Comparison of ENCODE assay signal across 24 cellular contexts in the genomic region with DNA sequence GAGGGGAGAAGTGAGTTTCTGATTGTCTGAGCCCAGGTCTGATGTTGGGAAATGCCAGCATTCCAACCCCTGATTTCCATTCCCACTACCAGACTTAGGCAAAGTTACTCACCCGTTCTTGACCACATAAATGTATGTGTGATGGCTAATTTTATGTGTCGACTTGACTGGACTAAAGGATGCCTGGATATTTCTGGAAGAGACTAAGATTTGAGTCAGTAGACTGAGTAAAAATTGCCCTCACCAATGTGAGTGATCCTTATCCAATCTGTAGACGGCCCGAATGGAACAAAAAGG.
DNase-seq lines count a peak whose midpoint lies in the region; ATAC-seq, FAIRE-seq and TF ChIP-seq lines count a peak whose summit lies in the region.
"Had no signal": no experiment of that assay in that cellular context is flagged by ENCODE, and none has a peak within 500 bp of the region (broad histone marks: within the 10 kb centered on the region; RNA-seq: fewer than 3 reads in every experiment).

No MANE protein-coding gene starts in this region.

- intact Hi-C loops in posterior cingulate gyrus (cut with DNase I): no loop called here

- H3K36me3 Mint-ChIP-seq in neural progenitor cell: no peaks in the 10 kb centered on the region
- H3K36me3 Mint-ChIP-seq: memory B cell had no signal

- H3K9me3 Mint-ChIP-seq in neural progenitor cell: no peaks in the 10 kb centered on the region
- H3K9me3 Mint-ChIP-seq: memory B cell had no signal

- no peak for ATAC-seq in GM19455 (IDR thresholded peaks at IDR 0.05; ENCODE audit: unreplicated experiment)
- ATAC-seq: A549, HCT116, right cardiac atrium had no signal

- peaks cover 75% of the 10 kb centered on the region for H3K4me1 Mint-ChIP-seq in neural progenitor cell

- TF ChIP-seq CTCF in AG10803 (conservative IDR thresholded peaks at IDR 0.05; ENCODE audit: low read length) (no peak), choroid plexus epithelial cell (conservative IDR thresholded peaks at IDR 0.05; ENCODE audit: low read depth, low read length) (no peak), neural progenitor cell (IDR thresholded peaks at IDR 0.05) (no peak), GM10266 (IDR thresholded peaks at IDR 0.05; ENCODE audit: control insufficient read depth, insufficient read depth, low read depth, missing control alignments) (no peak)

- peaks cover 59% of the 10 kb centered on the region for H3K4me1 ChIP-seq in neural progenitor cell
- H3K4me1 ChIP-seq: A549 had no signal

- no peaks in the 10 kb centered on the region for H4K20me1 ChIP-seq in neural progenitor cell (ENCODE audit: low read depth)
- H4K20me1 ChIP-seq: BLaER1 treated with 17β-estradiol and CSF1 and Interleukin-3, amounts not matched to agents 10 nM and 100 nM had no signal

- H3K9me3 ChIP-seq in neural progenitor cell (ENCODE audit: low read depth): no peaks in the 10 kb centered on the region
- H3K9me3 ChIP-seq: A549; BLaER1 treated with 17β-estradiol and CSF1 and Interleukin-3, amounts not matched to agents 10 nM and 100 nM; ovary had no signal

- no peak for FAIRE-seq in GM12891 (lab: Jason Lieb, UNC)
- FAIRE-seq: A549 had no signal

- DNase-seq in AG10803 (ENCODE audit: low read depth): peak; percentile 49
- peak; percentile 37 for DNase-seq in HT1080 (ENCODE audit: low read depth)
- peak; percentile 32 for DNase-seq in choroid plexus epithelial cell (ENCODE audit: low read depth)
- DNase-seq in neural progenitor cell (ENCODE audit: low spot score): no peak
- no peak for DNase-seq in posterior cingulate gyrus
- DNase-seq in GM12891 (ENCODE audit: insufficient read length, low spot score): no peak
- no peak for DNase-seq in GM10266 (ENCODE audit: extremely low spot score)
- DNase-seq: activated naive CD4-positive, alpha-beta T cell treated with anti-CD3 and anti-CD28 coated beads, Interleukin-2, amount 10 ng/mL, durations not matched to agents 7 days and 5 days; activated T-cell treated with anti-CD3 and anti-CD28 coated beads, Interleukin-2, amount 50 U/mL, for 48 hours; anterior cingulate cortex; Calu3; cerebellar nuclear complex; effector CD4-positive, alpha-beta T cell; NCI-H1092 treated with DMSO at 0.1 percent for 48 hours; NCI-H2029 treated with DMSO at 0.1 percent for 48 hours; ovary; right cardiac atrium; SIG-M5; stimulated activated CD8-positive, alpha-beta memory T cell treated with anti-CD3 and anti-CD28 coated beads, Interleukin-4, amount 100 ng/mL, for 48 hours had no signal

- H3K4me3 ChIP-seq in AG10803 (ENCODE audit: low read length) (no peak overlapping the region), choroid plexus epithelial cell (ENCODE audit: low read depth, low read length) (no peak overlapping the region), neural progenitor cell (no peak overlapping the region)
- H3K4me3 ChIP-seq: A549; BLaER1 treated with 17β-estradiol and CSF1 and Interleukin-3, amounts not matched to agents 10 nM and 100 nM; ovary had no signal

- no peaks in the 10 kb centered on the region for H3K27me3 ChIP-seq in neural progenitor cell
- H3K27me3 ChIP-seq: BLaER1 treated with 17β-estradiol and CSF1 and Interleukin-3, amounts not matched to agents 10 nM and 100 nM; ovary had no signal

- H3K79me2 ChIP-seq in neural progenitor cell (ENCODE audit: low read depth): no peaks in the 10 kb centered on the region

- H2AFZ ChIP-seq in neural progenitor cell (replicated peaks): peak overlapping the region; percentile 53

- no peaks in the 10 kb centered on the region for H3K27me3 Mint-ChIP-seq in neural progenitor cell (ENCODE audit: insufficient read depth, low read depth)
- H3K27me3 Mint-ChIP-seq: activated naive CD4-positive, alpha-beta T cell treated with anti-CD3 and anti-CD28 coated beads, Interleukin-2, amount 10 ng/mL, durations not matched to agents 7 days and 5 days; memory B cell had no signal

- H3F3A ChIP-seq in neural progenitor cell (ENCODE audit: low read depth): peaks cover 18% of the 10 kb centered on the region

- H3K27ac ChIP-seq in neural progenitor cell: no peak overlapping the region
- H3K27ac ChIP-seq: A549; BLaER1 treated with 17β-estradiol and CSF1 and Interleukin-3, amounts not matched to agents 10 nM and 100 nM; ovary had no signal

- H3K4me3 Mint-ChIP-seq in neural progenitor cell: no peak overlapping the region
- H3K4me3 Mint-ChIP-seq: activated naive CD4-positive, alpha-beta T cell treated with anti-CD3 and anti-CD28 coated beads, Interleukin-2, amount 10 ng/mL, durations not matched to agents 7 days and 5 days; memory B cell had no signal

- H3K4me2 ChIP-seq in neural progenitor cell: no peak overlapping the region
- H3K4me2 ChIP-seq: A549 had no signal

- peak overlapping the region; percentile 58 for H3K27ac Mint-ChIP-seq in neural progenitor cell
- H3K27ac Mint-ChIP-seq: activated naive CD4-positive, alpha-beta T cell treated with anti-CD3 and anti-CD28 coated beads, Interleukin-2, amount 10 ng/mL, durations not matched to agents 7 days and 5 days; memory B cell had no signal

- no peak overlapping the region for H3K9ac ChIP-seq in neural progenitor cell
- H3K9ac ChIP-seq: BLaER1 treated with 17β-estradiol and CSF1 and Interleukin-3, amounts not matched to agents 10 nM and 100 nM had no signal

- TF ChIP-seq POLR2A in GM12891 (IDR thresholded peaks at IDR 0.05; ENCODE audit: low read depth, low read length): no peak

- H3K36me3 ChIP-seq in neural progenitor cell: no peaks in the 10 kb centered on the region
- H3K36me3 ChIP-seq: BLaER1 treated with 17β-estradiol and CSF1 and Interleukin-3, amounts not matched to agents 10 nM and 100 nM; ovary had no signal

TF ChIP-seq in GM12891, 5 proteins besides CTCF, POLR2A, EP300 and RAD21:
- TF ChIP-seq TAF1 (IDR thresholded peaks at IDR 0.05; ENCODE audit: low read depth, low read length): no peak
- no peak for TF ChIP-seq PAX5 (IDR thresholded peaks at IDR 0.05; ENCODE audit: insufficient read depth, low read length, severe bottlenecking)
- no peak for TF ChIP-seq SPI1 (IDR thresholded peaks at IDR 0.05; ENCODE audit: low read depth, low read length)
- TF ChIP-seq POU2F2 (IDR thresholded peaks at IDR 0.05; ENCODE audit: low read depth, low read length): no peak
- TF ChIP-seq POLR2AphosphoS5 (IDR thresholded peaks at IDR 0.05; ENCODE audit: low read depth, low read length): no peak

Comparison
In these comparisons a context has a peak if more than half of its experiments do, and no peak if none do; other contexts are left out.
1. DNase-seq: peak in AG10803 (single experiment), HT1080 (single experiment) and choroid plexus epithelial cell (single experiment); none in neural progenitor cell (single experiment), posterior cingulate gyrus (0 of 10), GM12891 (single experiment) and GM10266 (single experiment).